Comparison of ENCODE assay signal across 8 cellular contexts in the genomic region with DNA sequence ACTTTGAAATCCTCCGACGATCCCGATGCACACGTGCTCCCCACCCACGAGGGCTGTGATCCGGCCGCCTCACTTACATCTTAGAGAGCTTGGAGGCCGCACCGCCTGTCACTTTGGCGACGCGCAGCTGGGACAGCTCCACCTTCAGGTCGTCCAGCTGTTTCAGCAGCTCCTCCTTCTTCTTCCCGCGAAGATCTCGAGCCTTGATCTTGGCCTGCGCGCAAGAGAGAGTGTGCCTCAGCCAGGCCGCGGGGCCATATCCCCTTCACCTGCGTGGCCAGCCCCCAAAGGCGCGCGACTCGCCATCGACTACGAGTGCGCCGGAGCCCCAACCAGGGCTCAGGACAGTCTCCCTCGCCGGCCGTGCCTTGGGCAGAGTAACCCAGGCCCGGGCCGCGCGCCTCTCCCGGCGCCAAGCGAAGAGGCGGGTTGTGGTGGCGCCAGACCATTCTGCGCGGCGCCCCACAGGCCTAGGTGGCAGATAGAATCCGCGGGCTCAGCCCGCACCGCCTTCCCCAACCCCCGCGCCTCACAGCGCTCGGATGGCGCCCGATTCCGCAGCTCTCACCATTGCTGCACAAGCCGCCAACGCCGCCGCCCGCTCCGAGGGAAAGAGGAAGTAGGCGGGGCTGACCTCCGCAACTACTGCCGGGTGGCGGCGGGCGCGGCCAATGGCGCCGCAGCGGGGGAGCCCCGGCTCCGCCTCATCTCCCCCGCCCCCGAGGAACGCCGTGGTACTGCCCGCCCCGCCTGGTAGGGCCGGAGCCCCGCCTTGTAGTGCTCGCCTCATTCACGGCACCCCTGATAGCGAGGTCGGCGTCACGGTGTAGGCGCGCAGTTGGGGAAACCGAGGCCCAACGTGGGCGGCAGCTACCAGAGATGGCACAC. TPM values are rescaled to one million over a fixed set of nuclear protein-coding genes. Genes with fewer than 3 reads are reported as not detected.
A peak's percentile ranks its signal among the peaks of the same experiment; 100 is the strongest.
DNase-seq lines count a peak whose midpoint lies in the region; ATAC-seq, FAIRE-seq and TF ChIP-seq lines count a peak whose summit lies in the region.

A gene (plus strand): TSS at position 789 of the 888 bp plus-strand sequence. CDS start 7,161 bp downstream, outside the sequence.
A gene (minus strand): TSS at position 616 of the 888 bp plus-strand sequence. CDS start 45 bp downstream, at position 571.

- peak; percentile 83 for ATAC-seq in HG02852 (IDR thresholded peaks at IDR 0.05; ENCODE audit: unreplicated experiment)
- ATAC-seq in activated naive CD8-positive, alpha-beta T cell treated with anti-CD3 and anti-CD28 coated beads, Interleukin-2, amount 50 U/mL, for 24 hours = peak; percentile 93
- peak; percentile 97 for ATAC-seq in Right ventricle myocardium superior (ENCODE audit: poor library complexity)

- in situ Hi-C loops in transverse colon (cut with MboI; ENCODE audit: low pct_ligation_motif_present in 1 of 4, low pct_unique_long_range_greater_than_20kb in 1 of 4, low sequenced_read_pairs in 3 of 4) = no loop called here

- H3K4me1 Mint-ChIP-seq in activated naive CD8-positive, alpha-beta T cell treated with anti-CD3 and anti-CD28 coated beads, Interleukin-2, amount 50 U/mL, for 24 hours = peaks cover 48% of the 10 kb centered on the region

- peak within 1 kb of the TSS; percentile 97 for H3K27ac Mint-ChIP-seq in activated naive CD8-positive, alpha-beta T cell treated with anti-CD3 and anti-CD28 coated beads, Interleukin-2, amount 50 U/mL, for 24 hours

- WGBS in transverse colon (ENCODE audit: low coverage in 1 of 2), 2 donors = 1% methylated on average over 62 of the region's 92 CpGs; no CpG with 5 or more reads in 1 of the 2 donors

- H3K27me3 Mint-ChIP-seq in activated naive CD8-positive, alpha-beta T cell treated with anti-CD3 and anti-CD28 coated beads, Interleukin-2, amount 50 U/mL, for 24 hours = no peaks in the 10 kb centered on the region

- TF ChIP-seq POLR2A in GM12892 (IDR thresholded peaks at IDR 0.05; ENCODE audit: low read depth, low read length) = peak; percentile 97
- TF ChIP-seq POLR2A in transverse colon (IDR thresholded peaks at IDR 0.05) = peak; percentile 86

- H3K27ac ChIP-seq in transverse colon = peak within 1 kb of the TSS; percentile 93 to 96 (median 94)

- no peak for TF ChIP-seq EP300 in transverse colon (IDR thresholded peaks at IDR 0.05; ENCODE audit: low read depth)

- peak; percentile 94 for FAIRE-seq in GM12892 (lab: Jason Lieb, UNC)

- H3K9me3 Mint-ChIP-seq in activated naive CD8-positive, alpha-beta T cell treated with anti-CD3 and anti-CD28 coated beads, Interleukin-2, amount 50 U/mL, for 24 hours = no peaks in the 10 kb centered on the region

- intact Hi-C loops in Right ventricle myocardium superior (cut with DNase I) (no loop called here), transverse colon (cut with DNase I; ENCODE audit: low total_unique reads) (no loop called here)

- H3K27me3 ChIP-seq in transverse colon = no peaks in the 10 kb centered on the region

- peak in 4 of 5 experiments; percentile 20 to 38 (median 22) for TF ChIP-seq CTCF in transverse colon (IDR thresholded peaks at IDR 0.05)

- DNase-seq in GM12892 (ENCODE audit: insufficient read length) (peak; percentile 98), NCI-H1436 (lab: John Stamatoyannopoulos, UW) (peak; percentile 91), SW480 (ENCODE audit: low spot score) (peak; percentile 92), Right ventricle myocardium superior (peak; percentile 96), pons (ENCODE audit: low spot score) (peak; percentile 89), transverse colon (peak; percentile 97)
- peak; percentile 95 for DNase-seq in activated naive CD8-positive, alpha-beta T cell treated with anti-CD3 and anti-CD28 coated beads, Interleukin-2, amount 50 U/mL, for 24 hours

- peaks cover 0 to 32% (median 10%) of the 10 kb centered on the region in 4 donors for H3K36me3 ChIP-seq in transverse colon

- peaks cover 13 to 27% (median 21%) of the 10 kb centered on the region in 4 donors for H3K4me1 ChIP-seq in transverse colon

- peaks cover 47% of the 10 kb centered on the region for H3K36me3 Mint-ChIP-seq in activated naive CD8-positive, alpha-beta T cell treated with anti-CD3 and anti-CD28 coated beads, Interleukin-2, amount 50 U/mL, for 24 hours (ENCODE audit: low read depth)

- no peaks in the 10 kb centered on the region for H3K9me3 ChIP-seq in transverse colon

- H3K4me3 ChIP-seq in transverse colon = peak within 1 kb of the TSS; percentile 56 to 91 (median 76)

- peak within 1 kb of the TSS; percentile 93 for H3K4me3 Mint-ChIP-seq in activated naive CD8-positive, alpha-beta T cell treated with anti-CD3 and anti-CD28 coated beads, Interleukin-2, amount 50 U/mL, for 24 hours

RNA-seq across cellular contexts. Expression of the first gene that starts in this region (rescaled TPM):
- polyA plus RNA-seq in GM12892 (2012; ENCODE audit: missing spikeins) = 79.6 TPM
- 37.8 TPM for total RNA-seq in Right ventricle myocardium superior
- 10 to 100 TPM in 3 of 4 donors, 1 to 10 TPM in 1; 9.8 to 37.0 (median 22.8) TPM for total RNA-seq in transverse colon

RNA-seq across cellular contexts. Expression of the second gene that starts in this region (rescaled TPM):
- 7,172 TPM for polyA plus RNA-seq in GM12892 (2012; ENCODE audit: missing spikeins)
- 621 TPM for total RNA-seq in Right ventricle myocardium superior
- total RNA-seq in transverse colon = 1,000 to 10,000 TPM in 3 of 4 donors, 100 to 1,000 TPM in 1; 498 to 3,953 (median 1,382) TPM

Comparison
In these comparisons a context has a peak if more than half of its experiments do, and no peak if none do; other contexts are left out.
1. Peak in every context shown above with its lines: DNase-seq, ATAC-seq, H3K4me3 ChIP-seq and H3K27ac ChIP-seq.